In the genomic region with DNA sequence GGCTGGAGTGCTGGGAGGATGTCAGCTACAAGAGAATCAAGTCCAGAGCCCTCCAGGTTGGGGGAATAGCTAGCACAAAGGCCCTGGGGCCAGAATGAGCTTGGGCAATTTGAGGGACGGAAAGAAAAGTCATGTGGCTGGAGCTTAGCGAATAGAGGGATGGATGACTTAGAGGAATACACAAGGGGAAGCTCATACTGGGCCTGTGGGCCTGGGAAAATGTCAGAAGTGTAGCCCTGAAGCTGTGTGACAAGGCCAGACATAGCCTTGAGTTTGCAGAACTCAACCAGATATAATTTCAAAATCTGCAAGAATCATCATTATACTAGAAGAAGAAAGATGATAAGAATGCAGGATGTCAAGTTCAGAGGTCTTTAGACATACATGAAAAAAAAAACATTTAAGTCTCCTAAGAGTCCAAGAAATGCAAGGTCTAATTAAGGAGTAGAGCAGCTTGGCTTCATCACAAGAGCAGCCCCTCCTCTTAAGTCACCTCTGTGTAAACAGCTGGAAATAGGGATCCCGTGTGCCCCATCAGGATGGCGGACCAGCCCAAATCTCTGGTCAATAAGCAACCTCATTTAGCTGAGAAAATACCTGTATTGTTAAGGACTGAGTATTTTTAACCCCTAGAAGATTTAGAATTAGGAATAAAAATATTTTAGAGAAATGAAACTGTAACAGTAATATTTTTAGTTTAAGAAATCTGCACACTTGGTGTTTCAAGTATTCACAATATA, we compare ENCODE assay signal across 21 cellular contexts.
DNase-seq lines count a peak whose midpoint lies in the region; TF ChIP-seq lines count a peak whose summit lies in the region.
"Had no signal": no experiment of that assay in that cellular context is flagged by ENCODE, and none has a peak within 500 bp of the region (broad histone marks: within the 10 kb centered on the region; RNA-seq: fewer than 3 reads in every experiment).

No MANE protein-coding gene starts in this region.

- no peaks in the 10 kb centered on the region for H3K27me3 ChIP-seq in left ventricle myocardium inferior (ENCODE audit: low read depth)
- no peaks in the 10 kb centered on the region for H3K27me3 ChIP-seq in right atrium auricular region
- H3K27me3 ChIP-seq in DOHH2 (ENCODE audit: control insufficient read depth, low read length) = no peaks in the 10 kb centered on the region
- no peaks in the 10 kb centered on the region for H3K27me3 ChIP-seq in Karpas-422 (ENCODE audit: low read length)
- no peaks in the 10 kb centered on the region for H3K27me3 ChIP-seq in endodermal cell (ENCODE audit: control insufficient read depth, insufficient read depth, low read length, poor library complexity, severe bottlenecking)
- H3K27me3 ChIP-seq: BLaER1 treated with 17β-estradiol and CSF1 and Interleukin-3, amounts not matched to agents 10 nM and 100 nM had no signal

- TF ChIP-seq CTCF in left ventricle myocardium inferior (IDR thresholded peaks at IDR 0.05; ENCODE audit: borderline replicate concordance) (no peak), right atrium auricular region (IDR thresholded peaks at IDR 0.05) (no peak), DOHH2 (IDR thresholded peaks at IDR 0.05; ENCODE audit: low read depth, low read length, poor library complexity, severe bottlenecking) (no peak), OCI-LY7 (conservative IDR thresholded peaks at IDR 0.05; ENCODE audit: low read length) (no peak), endodermal cell (conservative IDR thresholded peaks at IDR 0.05) (no peak)

- H3K9me2 ChIP-seq in DOHH2 (replicated peaks; ENCODE audit: control insufficient read depth, low read length) (no peaks in the 10 kb centered on the region), Karpas-422 (replicated peaks; ENCODE audit: insufficient read depth, low read length) (no peaks in the 10 kb centered on the region), OCI-LY7 (ENCODE audit: insufficient read depth, low read length) (no peaks in the 10 kb centered on the region)

- no peaks in the 10 kb centered on the region for H3F3A ChIP-seq in DOHH2 (ENCODE audit: control insufficient read depth, insufficient read depth)

- H2AFZ ChIP-seq in Karpas-422 (ENCODE audit: low read length) = peak overlapping the region; percentile 4; the same call in 1 of the 2 replicates
- H2AFZ ChIP-seq in OCI-LY7 (ENCODE audit: low read length) = no peak overlapping the region

- CTCF ChIA-PET in OCI-LY7 (lab: Charles Lee; ENCODE audit: unreplicated experiment) = interaction anchor here (0.7 kb wide), 1 partner anchor 842 kb away, joined by 5 read pairs; no protein-coding TSS in a partner anchor

- no peaks in the 10 kb centered on the region for H3K36me3 Mint-ChIP-seq in endodermal cell (ENCODE audit: low read depth)
- H3K36me3 Mint-ChIP-seq: CD8-positive, alpha-beta T cell had no signal

- H3K27me3 Mint-ChIP-seq in endodermal cell (ENCODE audit: insufficient read depth) = peaks cover 7% of the 10 kb centered on the region

- H3K4me3 Mint-ChIP-seq in endodermal cell = no peak overlapping the region
- H3K4me3 Mint-ChIP-seq: B cell; CD4-positive, alpha-beta T cell; CD8-positive, alpha-beta T cell had no signal

- H3K9me3 Mint-ChIP-seq in endodermal cell = peaks cover 4% of the 10 kb centered on the region
- H3K9me3 Mint-ChIP-seq: CD4-positive, alpha-beta T cell; CD8-positive, alpha-beta T cell had no signal

- H3K79me2 ChIP-seq in DOHH2 (ENCODE audit: control insufficient read depth, low read length) (no peaks in the 10 kb centered on the region), Karpas-422 (ENCODE audit: low read length) (no peaks in the 10 kb centered on the region), OCI-LY7 (ENCODE audit: insufficient read depth, low read depth, low read length) (no peaks in the 10 kb centered on the region)

- H3K9me3 ChIP-seq in left ventricle myocardium inferior (replicated peaks) (no peaks in the 10 kb centered on the region), right atrium auricular region (no peaks in the 10 kb centered on the region), DOHH2 (ENCODE audit: control insufficient read depth, insufficient read depth, low read length) (no peaks in the 10 kb centered on the region), Karpas-422 (ENCODE audit: low read length) (no peaks in the 10 kb centered on the region), OCI-LY7 (ENCODE audit: low read length) (no peaks in the 10 kb centered on the region), endodermal cell (ENCODE audit: control insufficient read depth, low read length) (no peaks in the 10 kb centered on the region)
- H3K9me3 ChIP-seq: A549; BLaER1 treated with 17β-estradiol and CSF1 and Interleukin-3, amounts not matched to agents 10 nM and 100 nM; Caco-2 had no signal

- POLR2A ChIA-PET in OCI-LY7 (lab: Charles Lee) = interaction anchor here (0.6 kb wide), 2 partner anchors 97 to 233 kb away, joined by 5 read pairs; no protein-coding TSS in a partner anchor

- H3K9ac ChIP-seq in Karpas-422 (ENCODE audit: low read length) = peak overlapping the region; percentile 32
- no peak overlapping the region for H3K9ac ChIP-seq in endodermal cell (ENCODE audit: extremely low read depth, low read length, poor library complexity, severe bottlenecking)
- H3K9ac ChIP-seq: BLaER1 treated with 17β-estradiol and CSF1 and Interleukin-3, amounts not matched to agents 10 nM and 100 nM had no signal

- intact Hi-C loops in left ventricle myocardium inferior (cut with micrococcal nuclease) = no loop called here
- intact Hi-C loops in OCI-LY7 (cut with micrococcal nuclease; ENCODE audit: unreplicated experiment) = no loop called here

- 80 to 99% methylated on average over 1 to 4 of the region's 4 CpGs for WGBS in endodermal cell (ENCODE audit: insufficient coverage in 1 of 2, insufficient read length in 1 of 2), 2 experiments

- H4K20me1 ChIP-seq in DOHH2 (ENCODE audit: control insufficient read depth, insufficient read depth, low read depth, low read length) (no peaks in the 10 kb centered on the region), Karpas-422 (ENCODE audit: insufficient read depth, low read depth, low read length) (no peaks in the 10 kb centered on the region), OCI-LY7 (ENCODE audit: insufficient read depth, low read length) (no peaks in the 10 kb centered on the region)
- H4K20me1 ChIP-seq: BLaER1 treated with 17β-estradiol and CSF1 and Interleukin-3, amounts not matched to agents 10 nM and 100 nM had no signal

- no peak overlapping the region for H3K27ac Mint-ChIP-seq in endodermal cell
- H3K27ac Mint-ChIP-seq: B cell; CD4-positive, alpha-beta T cell; CD8-positive, alpha-beta T cell had no signal

- no peak for DNase-seq in left ventricle myocardium inferior
- no peak for DNase-seq in right atrium auricular region (ENCODE audit: low spot score)
- DNase-seq in Karpas-422 = peak; percentile 68
- DNase-seq in OCI-LY7 (ENCODE audit: low spot score) = no peak
- no peak for DNase-seq in NCI-H1417 treated with DMSO at 0.1 percent for 48 hours (lab: John Stamatoyannopoulos, UW)
- no peak for DNase-seq in endodermal cell
- no peak for DNase-seq in erythroblast (lab: John Stamatoyannopoulos, UW)
- DNase-seq: AML-193; Caco-2; Calu3; CD4-positive, alpha-beta T cell; CD8-positive, alpha-beta T cell; DMS79; DND-41; GF-D8 had no signal

- H3K4me3 ChIP-seq in left ventricle myocardium inferior (no peak overlapping the region), right atrium auricular region (no peak overlapping the region), DOHH2 (ENCODE audit: low read length) (peak overlapping the region; percentile 16), Karpas-422 (ENCODE audit: low read length) (peak overlapping the region; percentile 29), OCI-LY7 (ENCODE audit: low read depth, low read length, poor library complexity, severe bottlenecking) (no peak overlapping the region), endodermal cell (ENCODE audit: low read length) (no peak overlapping the region)
- H3K4me3 ChIP-seq: A549; BLaER1 treated with 17β-estradiol and CSF1 and Interleukin-3, amounts not matched to agents 10 nM and 100 nM had no signal

- H3K27ac ChIP-seq in left ventricle myocardium inferior (replicated peaks) (peak overlapping the region; percentile 17), right atrium auricular region (no peak overlapping the region), DOHH2 (ENCODE audit: low read depth, low read length) (peak overlapping the region; percentile 2; the same call in 1 of the 2 replicates), Karpas-422 (ENCODE audit: low read length) (peak overlapping the region; percentile 42), OCI-LY7 (ENCODE audit: low read depth, low read length, poor library complexity, severe bottlenecking) (no peak overlapping the region), endodermal cell (ENCODE audit: low read depth, low read length) (no peak overlapping the region)
- H3K27ac ChIP-seq: 22Rv1; A549; BLaER1 treated with 17β-estradiol and CSF1 and Interleukin-3, amounts not matched to agents 10 nM and 100 nM; C4-2B had no signal

- peaks cover 10% of the 10 kb centered on the region for H3K4me1 Mint-ChIP-seq in endodermal cell

- BruUV-seq in OCI-LY7 (replicated peaks; lab: Mats Ljungman, UMichigan) = no TSS peak

- H3K36me3 ChIP-seq in left ventricle myocardium inferior (no peaks in the 10 kb centered on the region), right atrium auricular region (no peaks in the 10 kb centered on the region), DOHH2 (ENCODE audit: control insufficient read depth, low read length) (no peaks in the 10 kb centered on the region), Karpas-422 (ENCODE audit: insufficient read depth, low read length) (no peaks in the 10 kb centered on the region), OCI-LY7 (ENCODE audit: insufficient read depth, low read length) (no peaks in the 10 kb centered on the region), endodermal cell (ENCODE audit: control insufficient read depth, insufficient read depth, low read length) (no peaks in the 10 kb centered on the region)
- H3K36me3 ChIP-seq: BLaER1 treated with 17β-estradiol and CSF1 and Interleukin-3, amounts not matched to agents 10 nM and 100 nM had no signal

- H3K4me2 ChIP-seq in DOHH2 (ENCODE audit: low read length) (peak overlapping the region; percentile 44), Karpas-422 (ENCODE audit: low read depth, low read length, poor library complexity, severe bottlenecking) (peak overlapping the region; percentile 77), OCI-LY7 (ENCODE audit: low read length) (0 out of 2 replicates have a peak overlapping the region, but pooled peaks have one; percentile 4)
- H3K4me2 ChIP-seq: A549; BLaER1 treated with 17β-estradiol and CSF1 and Interleukin-3, amounts not matched to agents 10 nM and 100 nM had no signal

- peaks cover 27% of the 10 kb centered on the region for H3K4me1 ChIP-seq in left ventricle myocardium inferior
- peaks cover 0 to 6% of the 10 kb centered on the region in 2 donors for H3K4me1 ChIP-seq in right atrium auricular region
- H3K4me1 ChIP-seq in DOHH2 (ENCODE audit: control insufficient read depth, low read length) = peaks cover 23% of the 10 kb centered on the region
- peaks cover 57% of the 10 kb centered on the region for H3K4me1 ChIP-seq in Karpas-422 (ENCODE audit: low read length)
- H3K4me1 ChIP-seq in OCI-LY7 (ENCODE audit: insufficient read depth, low read length, poor library complexity, severe bottlenecking) = no peaks in the 10 kb centered on the region
- no peaks in the 10 kb centered on the region for H3K4me1 ChIP-seq in endodermal cell (ENCODE audit: control insufficient read depth, insufficient read depth, low read length)
- H3K4me1 ChIP-seq: A549; BLaER1 treated with 17β-estradiol and CSF1 and Interleukin-3, amounts not matched to agents 10 nM and 100 nM; Caco-2 had no signal

- no peak for TF ChIP-seq POLR2A in erythroblast (IDR thresholded peaks at IDR 0.05; ENCODE audit: low read length)

Comparison
In these comparisons a context has a peak if more than half of its experiments do, and no peak if none do; other contexts are left out.
1. H3K27ac ChIP-seq: peak in left ventricle myocardium inferior (single experiment), DOHH2 (single experiment) and Karpas-422 (single experiment); none in right atrium auricular region (0 of 2), OCI-LY7 (single experiment) and endodermal cell (single experiment).
2. H3K4me3 ChIP-seq: peak in DOHH2 (single experiment) and Karpas-422 (single experiment); none in left ventricle myocardium inferior (single experiment), right atrium auricular region (0 of 2), OCI-LY7 (single experiment) and endodermal cell (single experiment).
3. H3K4me2 ChIP-seq: peak in every context shown above with its lines; median percentile 77 in Karpas-422; 44 in DOHH2; 4 in OCI-LY7.